1 cellular context compared by ENCODE assay signal in the genomic region with DNA sequence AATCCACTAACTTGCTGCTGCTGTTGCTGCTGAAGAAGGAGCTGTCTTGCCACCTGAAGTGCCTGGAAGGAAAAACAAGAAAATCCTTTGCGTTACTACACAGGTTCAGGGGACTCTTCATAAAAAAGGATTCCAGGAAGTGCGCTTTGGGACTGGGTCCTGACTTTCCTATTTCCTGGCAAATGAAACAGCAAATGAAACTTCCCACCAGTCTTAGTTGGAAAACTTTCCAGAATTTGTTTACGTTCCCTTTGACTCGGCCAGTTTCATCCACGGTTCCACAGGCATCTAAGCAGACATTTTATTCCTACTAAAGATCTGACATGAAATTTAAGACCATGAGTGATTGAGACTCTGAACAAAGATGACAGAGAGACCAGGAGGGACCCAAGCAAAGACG.
TF ChIP-seq lines count a peak whose summit lies in the region.

No MANE protein-coding gene starts in this region.

TF ChIP-seq in WTC11, 78 proteins besides CTCF, POLR2A, EP300 and RAD21 (continued from another document):
- TF ChIP-seq, protein P1, sequence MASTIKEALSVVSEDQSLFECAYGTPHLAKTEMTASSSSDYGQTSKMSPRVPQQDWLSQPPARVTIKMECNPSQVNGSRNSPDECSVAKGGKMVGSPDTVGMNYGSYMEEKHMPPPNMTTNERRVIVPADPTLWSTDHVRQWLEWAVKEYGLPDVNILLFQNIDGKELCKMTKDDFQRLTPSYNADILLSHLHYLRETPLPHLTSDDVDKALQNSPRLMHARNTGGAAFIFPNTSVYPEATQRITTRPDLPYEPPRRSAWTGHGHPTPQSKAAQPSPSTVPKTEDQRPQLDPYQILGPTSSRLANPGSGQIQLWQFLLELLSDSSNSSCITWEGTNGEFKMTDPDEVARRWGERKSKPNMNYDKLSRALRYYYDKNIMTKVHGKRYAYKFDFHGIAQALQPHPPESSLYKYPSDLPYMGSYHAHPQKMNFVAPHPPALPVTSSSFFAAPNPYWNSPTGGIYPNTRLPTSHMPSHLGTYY (CRISPR knock-in tag; IDR thresholded peaks at IDR 0.05): no peak
- TF ChIP-seq, protein P2, sequence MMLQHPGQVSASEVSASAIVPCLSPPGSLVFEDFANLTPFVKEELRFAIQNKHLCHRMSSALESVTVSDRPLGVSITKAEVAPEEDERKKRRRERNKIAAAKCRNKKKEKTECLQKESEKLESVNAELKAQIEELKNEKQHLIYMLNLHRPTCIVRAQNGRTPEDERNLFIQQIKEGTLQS (CRISPR knock-in tag; conservative IDR thresholded peaks at IDR 0.05): no peak
- TF ChIP-seq, protein P3, sequence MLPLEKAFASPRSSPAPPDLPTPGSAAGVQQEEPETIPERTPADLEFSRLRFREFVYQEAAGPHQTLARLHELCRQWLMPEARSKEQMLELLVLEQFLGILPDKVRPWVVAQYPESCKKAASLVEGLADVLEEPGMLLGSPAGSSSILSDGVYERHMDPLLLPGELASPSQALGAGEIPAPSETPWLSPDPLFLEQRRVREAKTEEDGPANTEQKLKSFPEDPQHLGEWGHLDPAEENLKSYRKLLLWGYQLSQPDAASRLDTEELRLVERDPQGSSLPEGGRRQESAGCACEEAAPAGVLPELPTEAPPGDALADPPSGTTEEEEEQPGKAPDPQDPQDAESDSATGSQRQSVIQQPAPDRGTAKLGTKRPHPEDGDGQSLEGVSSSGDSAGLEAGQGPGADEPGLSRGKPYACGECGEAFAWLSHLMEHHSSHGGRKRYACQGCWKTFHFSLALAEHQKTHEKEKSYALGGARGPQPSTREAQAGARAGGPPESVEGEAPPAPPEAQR (CRISPR knock-in tag; IDR thresholded peaks at IDR 0.05): no peak
- TF ChIP-seq, protein P4, sequence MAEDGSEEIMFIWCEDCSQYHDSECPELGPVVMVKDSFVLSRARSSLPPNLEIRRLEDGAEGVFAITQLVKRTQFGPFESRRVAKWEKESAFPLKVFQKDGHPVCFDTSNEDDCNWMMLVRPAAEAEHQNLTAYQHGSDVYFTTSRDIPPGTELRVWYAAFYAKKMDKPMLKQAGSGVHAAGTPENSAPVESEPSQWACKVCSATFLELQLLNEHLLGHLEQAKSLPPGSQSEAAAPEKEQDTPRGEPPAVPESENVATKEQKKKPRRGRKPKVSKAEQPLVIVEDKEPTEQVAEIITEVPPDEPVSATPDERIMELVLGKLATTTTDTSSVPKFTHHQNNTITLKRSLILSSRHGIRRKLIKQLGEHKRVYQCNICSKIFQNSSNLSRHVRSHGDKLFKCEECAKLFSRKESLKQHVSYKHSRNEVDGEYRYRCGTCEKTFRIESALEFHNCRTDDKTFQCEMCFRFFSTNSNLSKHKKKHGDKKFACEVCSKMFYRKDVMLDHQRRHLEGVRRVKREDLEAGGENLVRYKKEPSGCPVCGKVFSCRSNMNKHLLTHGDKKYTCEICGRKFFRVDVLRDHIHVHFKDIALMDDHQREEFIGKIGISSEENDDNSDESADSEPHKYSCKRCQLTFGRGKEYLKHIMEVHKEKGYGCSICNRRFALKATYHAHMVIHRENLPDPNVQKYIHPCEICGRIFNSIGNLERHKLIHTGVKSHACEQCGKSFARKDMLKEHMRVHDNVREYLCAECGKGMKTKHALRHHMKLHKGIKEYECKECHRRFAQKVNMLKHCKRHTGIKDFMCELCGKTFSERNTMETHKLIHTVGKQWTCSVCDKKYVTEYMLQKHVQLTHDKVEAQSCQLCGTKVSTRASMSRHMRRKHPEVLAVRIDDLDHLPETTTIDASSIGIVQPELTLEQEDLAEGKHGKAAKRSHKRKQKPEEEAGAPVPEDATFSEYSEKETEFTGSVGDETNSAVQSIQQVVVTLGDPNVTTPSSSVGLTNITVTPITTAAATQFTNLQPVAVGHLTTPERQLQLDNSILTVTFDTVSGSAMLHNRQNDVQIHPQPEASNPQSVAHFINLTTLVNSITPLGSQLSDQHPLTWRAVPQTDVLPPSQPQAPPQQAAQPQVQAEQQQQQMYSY (CRISPR knock-in tag; IDR thresholded peaks at IDR 0.05): no peak
- TF ChIP-seq, protein P5, sequence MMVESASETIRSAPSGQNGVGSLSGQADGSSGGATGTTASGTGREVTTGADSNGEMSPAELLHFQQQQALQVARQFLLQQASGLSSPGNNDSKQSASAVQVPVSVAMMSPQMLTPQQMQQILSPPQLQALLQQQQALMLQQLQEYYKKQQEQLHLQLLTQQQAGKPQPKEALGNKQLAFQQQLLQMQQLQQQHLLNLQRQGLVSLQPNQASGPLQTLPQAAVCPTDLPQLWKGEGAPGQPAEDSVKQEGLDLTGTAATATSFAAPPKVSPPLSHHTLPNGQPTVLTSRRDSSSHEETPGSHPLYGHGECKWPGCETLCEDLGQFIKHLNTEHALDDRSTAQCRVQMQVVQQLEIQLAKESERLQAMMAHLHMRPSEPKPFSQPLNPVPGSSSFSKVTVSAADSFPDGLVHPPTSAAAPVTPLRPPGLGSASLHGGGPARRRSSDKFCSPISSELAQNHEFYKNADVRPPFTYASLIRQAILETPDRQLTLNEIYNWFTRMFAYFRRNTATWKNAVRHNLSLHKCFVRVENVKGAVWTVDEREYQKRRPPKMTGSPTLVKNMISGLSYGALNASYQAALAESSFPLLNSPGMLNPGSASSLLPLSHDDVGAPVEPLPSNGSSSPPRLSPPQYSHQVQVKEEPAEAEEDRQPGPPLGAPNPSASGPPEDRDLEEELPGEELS (CRISPR knock-in tag; IDR thresholded peaks at IDR 0.05): no peak
- TF ChIP-seq KAT7 (CRISPR knock-in tag; IDR thresholded peaks at IDR 0.05; ENCODE audit: borderline replicate concordance): no peak
TF ChIP-seq in WTC11: peak in this region for 0.
